Comparison of ENCODE assay signal across 9 cellular contexts in genomic region chr17:38750044-38750311, GRCh38. TPM values are rescaled to one million over a fixed set of nuclear protein-coding genes. Genes with fewer than 3 reads are reported as not detected.
A peak's percentile ranks its signal among the peaks of the same experiment; 100 is the strongest.
DNase-seq lines count a peak whose midpoint lies in the region; ATAC-seq and TF ChIP-seq lines count a peak whose summit lies in the region.
"Had no signal": no experiment of that assay in that cellular context is flagged by ENCODE, and none has a peak within 500 bp of the region (broad histone marks: within the 10 kb centered on the region; RNA-seq: fewer than 3 reads in every experiment).

No MANE protein-coding gene starts in this region.

- H3K36me3 ChIP-seq in GM23248 (ENCODE audit: low read depth) = peaks cover 1% of the 10 kb centered on the region; the same call in 1 of the 2 replicates
- peaks cover 23% of the 10 kb centered on the region for H3K36me3 ChIP-seq in WERI-Rb-1
- peaks cover 0 to 12% of the 10 kb centered on the region in 2 donors for H3K36me3 ChIP-seq in gastroesophageal sphincter
- peaks cover 0 to 9% of the 10 kb centered on the region in 2 donors for H3K36me3 ChIP-seq in gastrocnemius medialis

- H3K79me2 ChIP-seq in GM23248 (ENCODE audit: insufficient read depth) = peaks cover 55% of the 10 kb centered on the region

- peak overlapping the region; percentile 75; the same call in 1 of the 2 replicates for H3K9ac ChIP-seq in GM23248

- TF ChIP-seq EP300 in gastroesophageal sphincter (IDR thresholded peaks at IDR 0.05) = no peak

- peaks cover 4% of the 10 kb centered on the region; the same call in 1 of the 2 replicates for H3F3A ChIP-seq in GM23248 (ENCODE audit: insufficient read depth)

- H3K9me2 ChIP-seq in GM23248 (ENCODE audit: insufficient read depth) = no peaks in the 10 kb centered on the region

- no peak for TF ChIP-seq CTCF in WERI-Rb-1 (IDR thresholded peaks at IDR 0.05; ENCODE audit: low read depth, low read length)
- TF ChIP-seq CTCF in gastroesophageal sphincter (IDR thresholded peaks at IDR 0.05) = no peak
- no peak for TF ChIP-seq CTCF in gastrocnemius medialis (IDR thresholded peaks at IDR 0.05 in 4 of 5, conservative IDR thresholded peaks at IDR 0.05 in 1 of 5)

- H3K4me3 ChIP-seq in GM23248 = peak overlapping the region; percentile 76
- peak overlapping the region; percentile 92 for H3K4me3 ChIP-seq in WERI-Rb-1 (ENCODE audit: low read depth, low read length)
- H3K4me3 ChIP-seq in gastroesophageal sphincter = peak overlapping the region; percentile 92
- H3K4me3 ChIP-seq in gastrocnemius medialis = peak overlapping the region; percentile 55 to 70 (median 64)
- H3K4me3 ChIP-seq: SK-N-MC had no signal

- in situ Hi-C loops in GM23248 (cut with MboI) = no loop called here
- in situ Hi-C loops in gastrocnemius medialis (cut with MboI; ENCODE audit: low sequenced_read_pairs in 4 of 4) = loop anchor here in 1 of 4 donors (10.0 kb wide), 1 partner anchor 55 kb away; no protein-coding TSS in a partner anchor

- no peak for ATAC-seq in gastroesophageal sphincter
- ATAC-seq in gastrocnemius medialis = no peak
- ATAC-seq in GM19023 (IDR thresholded peaks at IDR 0.05; ENCODE audit: unreplicated experiment) = no peak
- no peak for ATAC-seq in GM21528 (IDR thresholded peaks at IDR 0.05; ENCODE audit: low FRiP score, unreplicated experiment)

- H3K4me1 ChIP-seq in GM23248 (ENCODE audit: insufficient read depth) (peaks cover 20% of the 10 kb centered on the region), gastroesophageal sphincter (peaks cover 0 to 87% (median 30%) of the 10 kb centered on the region in 3 donors), gastrocnemius medialis (peaks cover 36 to 41% of the 10 kb centered on the region in 2 donors)

- DNase-seq in GM23248 (no peak), WERI-Rb-1 (no peak), gastrocnemius medialis (no peak), epidermal melanocyte (ENCODE audit: insufficient read length, low spot score) (no peak), NCI-H69 (lab: John Stamatoyannopoulos, UW) (no peak)

- H3K27me3 ChIP-seq in GM23248 (replicated peaks; ENCODE audit: insufficient read depth) (no peaks in the 10 kb centered on the region), WERI-Rb-1 (ENCODE audit: insufficient read depth, low read depth, severe bottlenecking) (no peaks in the 10 kb centered on the region), gastroesophageal sphincter (no peaks in the 10 kb centered on the region), gastrocnemius medialis (peaks cover 32 to 36% (median 34%) of the 10 kb centered on the region in 3 donors)

- peak overlapping the region; percentile 96 for H3K4me2 ChIP-seq in GM23248 (ENCODE audit: unreplicated experiment)

- 5 to 10% methylated on average over 10 to 12 of the region's 12 CpGs for WGBS in GM23248 (ENCODE audit: low coverage in 1 of 2, low lambda C conversion rate in 2 of 2, missing lambda C conversion rate in 2 of 2), 2 experiments
- WGBS in gastroesophageal sphincter (ENCODE audit: low coverage in 1 of 2), 2 donors = no CpG with 5 or more reads among the region's 12 CpGs

- no peak overlapping the region for H3K27ac ChIP-seq in GM23248
- peak overlapping the region; percentile 87 for H3K27ac ChIP-seq in WERI-Rb-1
- H3K27ac ChIP-seq in gastroesophageal sphincter = peak overlapping the region in 3 of 4 donors; percentile 84 to 95 (median 91)
- peak overlapping the region; percentile 78 to 96 (median 80) for H3K27ac ChIP-seq in gastrocnemius medialis

- intact Hi-C loops in gastrocnemius medialis (cut with DNase I; ENCODE audit: low total_unique reads) = loop anchor here (5.0 kb wide), 1 partner anchor 73 kb away; no protein-coding TSS in a partner anchor

- H4K20me1 ChIP-seq in GM23248 (ENCODE audit: insufficient read depth) = no peaks in the 10 kb centered on the region

- TF ChIP-seq POLR2A in gastroesophageal sphincter (IDR thresholded peaks at IDR 0.05) (no peak), gastrocnemius medialis (IDR thresholded peaks at IDR 0.05) (no peak)

- peak overlapping the region; percentile 78; the same call in 1 of the 2 replicates for H2AFZ ChIP-seq in GM23248

- H3K9me3 ChIP-seq in GM23248 (ENCODE audit: low read depth) = no peaks in the 10 kb centered on the region
- no peaks in the 10 kb centered on the region for H3K9me3 ChIP-seq in WERI-Rb-1 (ENCODE audit: severe bottlenecking)
- H3K9me3 ChIP-seq in gastroesophageal sphincter = no peaks in the 10 kb centered on the region
- H3K9me3 ChIP-seq in gastrocnemius medialis = no peaks in the 10 kb centered on the region

RNA-seq across cellular contexts. Expression of gene PCGF2, which starts 1.8 kb away (rescaled TPM):
- 3.5 and 3.8 TPM in 2 replicates for total RNA-seq in GM23248 (2014; rRNA removed; shearing (Covaris generic))
- polyA plus RNA-seq in GM23248 (2016; fragmentation: Nextera tagmentation; extraction: Ambion mirVana) = 4.6 and 5.5 TPM in 2 replicates
- 10 to 100 TPM in 1 of 4 donors, 1 to 10 TPM in 3; 6.4 to 13.0 (median 9.7) TPM for total RNA-seq in gastroesophageal sphincter
- total RNA-seq in gastrocnemius medialis = 1 to 10 TPM; 1.3 to 4.0 (median 1.6) TPM

RNA-seq across cellular contexts. Expression of gene PSMB3, which starts 2.6 kb away (rescaled TPM):
- total RNA-seq in GM23248 (2014; rRNA removed; shearing (Covaris generic)) = 149 and 227 TPM in 2 replicates
- polyA plus RNA-seq in GM23248 (2016; fragmentation: Nextera tagmentation; extraction: Ambion mirVana) = 308 and 310 TPM in 2 replicates
- total RNA-seq in gastroesophageal sphincter (100 to 1,000 TPM; 107 to 123 (median 117) TPM), gastrocnemius medialis (100 to 1,000 TPM; 211 to 334 (median 280) TPM)

RNA-seq across cellular contexts. Expression of gene CISD3, which starts 19.8 kb away (rescaled TPM):
- 6.1 and 7.2 TPM in 2 replicates for total RNA-seq in GM23248 (2014; rRNA removed; shearing (Covaris generic))
- 44.6 and 49.9 TPM in 2 replicates for polyA plus RNA-seq in GM23248 (2016; fragmentation: Nextera tagmentation; extraction: Ambion mirVana)
- total RNA-seq in gastroesophageal sphincter (10 to 100 TPM in 2 of 4 donors, 1 to 10 TPM in 2; 8.5 to 14.9 (median 11.1) TPM), gastrocnemius medialis (10 to 100 TPM; 10.0 to 25.8 (median 13.3) TPM)

RNA-seq across cellular contexts. Expression of gene MLLT6, which starts 44.9 kb away (rescaled TPM):
- 13.5 and 18.9 TPM in 2 replicates for total RNA-seq in GM23248 (2014; rRNA removed; shearing (Covaris generic))
- polyA plus RNA-seq in GM23248 (2016; fragmentation: Nextera tagmentation; extraction: Ambion mirVana) = 2.4 and 3.1 TPM in 2 replicates
- total RNA-seq in gastroesophageal sphincter (100 to 1,000 TPM in 1 of 4 donors, 10 to 100 TPM in 3; 55.6 to 101 (median 77.9) TPM), gastrocnemius medialis (10 to 100 TPM; 48.2 to 76.8 (median 56.3) TPM)

RNA-seq across cellular contexts. Expression of gene PIP4K2B, which starts 49.4 kb away (rescaled TPM):
- 43.6 and 65.8 TPM in 2 replicates for total RNA-seq in GM23248 (2014; rRNA removed; shearing (Covaris generic))
- 12.8 and 13.4 TPM in 2 replicates for polyA plus RNA-seq in GM23248 (2016; fragmentation: Nextera tagmentation; extraction: Ambion mirVana)
- total RNA-seq in gastroesophageal sphincter = 10 to 100 TPM; 43.9 to 80.3 (median 62.1) TPM
- total RNA-seq in gastrocnemius medialis = 10 to 100 TPM; 57.2 to 97.0 (median 76.8) TPM
